Comparison of ENCODE assay signal across 9 cellular contexts in the genomic region with DNA sequence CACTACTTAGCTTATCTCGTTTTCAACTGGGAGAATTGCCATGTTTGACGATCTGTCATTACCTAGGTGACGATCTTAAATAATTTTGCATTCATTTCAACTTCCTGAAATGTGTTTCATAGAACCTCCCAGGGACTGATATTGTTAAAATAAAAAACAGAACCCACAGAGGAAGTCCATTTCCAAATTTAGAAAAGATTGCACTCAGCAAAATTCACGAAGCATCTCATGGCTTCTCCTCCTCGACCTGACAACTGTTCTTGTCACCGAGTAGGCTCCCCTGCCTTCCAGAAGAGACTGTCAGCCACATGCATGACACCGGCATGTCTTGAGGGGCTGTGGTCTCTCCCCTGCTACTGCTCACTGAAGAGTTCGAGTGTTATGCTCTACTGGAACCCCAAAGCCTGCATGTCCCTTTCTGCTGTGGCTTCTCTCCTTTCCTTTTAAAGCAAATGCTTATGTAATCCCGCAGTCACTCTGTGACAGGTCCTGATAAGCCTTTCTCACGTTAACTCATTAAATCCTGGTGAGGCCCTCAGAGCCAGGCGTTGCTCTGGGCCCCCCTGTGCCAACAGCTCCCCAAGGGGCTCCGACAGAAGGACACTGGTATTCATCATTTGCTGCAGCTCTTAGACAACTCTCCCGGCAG. TPM values are rescaled to one million over a fixed set of nuclear protein-coding genes. Genes with fewer than 3 reads are reported as not detected.
A peak's percentile ranks its signal among the peaks of the same experiment; 100 is the strongest.
DNase-seq lines count a peak whose midpoint lies in the region; ATAC-seq and TF ChIP-seq lines count a peak whose summit lies in the region.
"Had no signal": no experiment of that assay in that cellular context is flagged by ENCODE, and none has a peak within 500 bp of the region (broad histone marks: within the 10 kb centered on the region; RNA-seq: fewer than 3 reads in every experiment).

No MANE protein-coding gene starts in this region.

- no peak overlapping the region for H3K4me3 ChIP-seq in GM23248
- H3K4me3 ChIP-seq in naive thymus-derived CD4-positive, alpha-beta T cell (ENCODE audit: low read length): no peak overlapping the region
- no peak overlapping the region for H3K4me3 ChIP-seq in left lung

- in situ Hi-C loops in G401 (cut with HindIII; ENCODE audit: low sequenced_read_pairs): no loop called here
- in situ Hi-C loops in GM23248 (cut with MboI): no loop called here

- H3K27me3 Mint-ChIP-seq in T-helper 17 cell: peaks cover 55% of the 10 kb centered on the region
- peaks cover 6 to 40% (median 31%) of the 10 kb centered on the region in 5 donors for H3K27me3 Mint-ChIP-seq in naive thymus-derived CD4-positive, alpha-beta T cell

- DNase-seq in G401 (ENCODE audit: low spot score): peak; percentile 49
- no peak for DNase-seq in GM23248
- no peak for DNase-seq in T-helper 17 cell
- DNase-seq in naive thymus-derived CD4-positive, alpha-beta T cell: no peak
- no peak for DNase-seq in NCI-H510A (lab: John Stamatoyannopoulos, UW)
- no peak for DNase-seq in COR-L47 (lab: John Stamatoyannopoulos, UW)
- no peak for DNase-seq in left lung
- DNase-seq: stimulated activated CD4-positive, alpha-beta T cell treated with anti-CD3 and anti-CD28 coated beads, Interleukin-4, amount 100 ng/mL, for 24 hours had no signal

- H3K4me3 Mint-ChIP-seq in T-helper 17 cell: peak overlapping the region; percentile 67
- H3K4me3 Mint-ChIP-seq in naive thymus-derived CD4-positive, alpha-beta T cell: peak overlapping the region in 9 of 10 donors; percentile 46 to 85 (median 80)

- H3K36me3 ChIP-seq in GM23248 (ENCODE audit: low read depth) (no peaks in the 10 kb centered on the region), left lung (no peaks in the 10 kb centered on the region)
- H3K36me3 ChIP-seq in naive thymus-derived CD4-positive, alpha-beta T cell (ENCODE audit: control insufficient read depth in 2 of 3, insufficient read depth in 3 of 3, low read length in 3 of 3): no peaks in the 10 kb centered on the region

- intact Hi-C loops in naive thymus-derived CD4-positive, alpha-beta T cell (cut with micrococcal nuclease): no loop called here
- intact Hi-C loops in left lung (cut with DNase I): no loop called here

- ATAC-seq in T-helper 17 cell: peak; percentile 14
- ATAC-seq in naive thymus-derived CD4-positive, alpha-beta T cell: peak; percentile 35
- no peak for ATAC-seq in left lung
- ATAC-seq in HG02970 (IDR thresholded peaks at IDR 0.05; ENCODE audit: low FRiP score, unreplicated experiment): no peak

- H4K20me1 ChIP-seq in GM23248 (ENCODE audit: insufficient read depth): no peaks in the 10 kb centered on the region

- H3K4me2 ChIP-seq in GM23248 (ENCODE audit: unreplicated experiment): peak overlapping the region; percentile 48

- H3K4me1 Mint-ChIP-seq in T-helper 17 cell: peaks cover 10% of the 10 kb centered on the region
- H3K4me1 Mint-ChIP-seq in naive thymus-derived CD4-positive, alpha-beta T cell: peaks cover 12 to 19% (median 16%) of the 10 kb centered on the region in 7 donors

- peaks cover 3% of the 10 kb centered on the region for H3K36me3 Mint-ChIP-seq in T-helper 17 cell (ENCODE audit: low read depth)
- H3K36me3 Mint-ChIP-seq in naive thymus-derived CD4-positive, alpha-beta T cell: no peaks in the 10 kb centered on the region

- H3K27ac Mint-ChIP-seq in T-helper 17 cell: peak overlapping the region; percentile 41
- H3K27ac Mint-ChIP-seq in naive thymus-derived CD4-positive, alpha-beta T cell: peak overlapping the region in 5 of 9 donors; percentile 25 to 64 (median 52)

- H3K27ac ChIP-seq in GM23248 (no peak overlapping the region), left lung (peak overlapping the region in 1 of 2 donors; percentile 28)
- no peak overlapping the region for H3K27ac ChIP-seq in naive thymus-derived CD4-positive, alpha-beta T cell (ENCODE audit: low read depth, low read length)

- POLR2A ChIA-PET in naive thymus-derived CD4-positive, alpha-beta T cell (lab: Charles Lee): no interaction called here

- no peak overlapping the region for H3K9ac ChIP-seq in GM23248

- 17 to 20% methylated on average over 13 of the region's 13 CpGs for WGBS in GM23248 (ENCODE audit: low coverage in 1 of 2, low lambda C conversion rate in 2 of 2, missing lambda C conversion rate in 2 of 2), 2 experiments

- no peaks in the 10 kb centered on the region for H3K79me2 ChIP-seq in GM23248 (ENCODE audit: insufficient read depth)

- CTCF ChIA-PET in naive thymus-derived CD4-positive, alpha-beta T cell (lab: Charles Lee): no interaction called here

- H3F3A ChIP-seq in GM23248 (ENCODE audit: insufficient read depth): no peaks in the 10 kb centered on the region

- H2AFZ ChIP-seq in GM23248: peak overlapping the region; percentile 69

- peaks cover 0 to 3% (median 0%) of the 10 kb centered on the region in 11 donors for H3K9me3 Mint-ChIP-seq in naive thymus-derived CD4-positive, alpha-beta T cell

- H3K27me3 ChIP-seq in GM23248 (replicated peaks; ENCODE audit: insufficient read depth): no peaks in the 10 kb centered on the region
- no peaks in the 10 kb centered on the region for H3K27me3 ChIP-seq in naive thymus-derived CD4-positive, alpha-beta T cell (ENCODE audit: control insufficient read depth in 2 of 2, insufficient read depth in 2 of 2, low read length in 2 of 2)
- H3K27me3 ChIP-seq in left lung: peaks cover 0 to 33% of the 10 kb centered on the region in 2 donors

- H3K9me2 ChIP-seq in GM23248 (ENCODE audit: insufficient read depth): no peaks in the 10 kb centered on the region

- peaks cover 36% of the 10 kb centered on the region for H3K4me1 ChIP-seq in GM23248 (ENCODE audit: insufficient read depth)
- no peaks in the 10 kb centered on the region for H3K4me1 ChIP-seq in naive thymus-derived CD4-positive, alpha-beta T cell (ENCODE audit: control insufficient read depth in 2 of 2, insufficient read depth in 2 of 2, low read length in 2 of 2)
- H3K4me1 ChIP-seq in left lung: peaks cover 0 to 27% of the 10 kb centered on the region in 2 donors

- TF ChIP-seq CTCF in left lung (IDR thresholded peaks at IDR 0.05): no peak

- H3K9me3 ChIP-seq in GM23248 (ENCODE audit: low read depth) (no peaks in the 10 kb centered on the region), T-helper 17 cell (ENCODE audit: control insufficient read depth, low read length, poor library complexity, severe bottlenecking) (no peaks in the 10 kb centered on the region), left lung (no peaks in the 10 kb centered on the region)
- no peaks in the 10 kb centered on the region for H3K9me3 ChIP-seq in naive thymus-derived CD4-positive, alpha-beta T cell (ENCODE audit: control insufficient read depth in 2 of 3, low read length in 3 of 3)

RNA-seq across cellular contexts. Expression of gene ANKRD33B, which starts 26.8 kb away (rescaled TPM):
- total RNA-seq in G401 (2014; rRNA removed; shearing (Covaris generic)): 5.0 and 7.4 TPM in 2 replicates
- total RNA-seq in GM23248 (2014; rRNA removed; shearing (Covaris generic)): 1.5 and 2.4 TPM in 2 replicates
- 0.57 and 0.71 TPM in 2 replicates for polyA plus RNA-seq in GM23248 (2016; fragmentation: Nextera tagmentation; extraction: Ambion mirVana)
- 10 to 100 TPM in 1 of 2 donors, 1 to 10 TPM in 1; 5.3 to 13.9 TPM for total RNA-seq in T-helper 17 cell
- total RNA-seq in naive thymus-derived CD4-positive, alpha-beta T cell: 10 to 100 TPM in 1 of 5 experiments, 1 to 10 TPM in 2, under 1 TPM in 2; 0.30 to 10.1 (median 1.0) TPM
- polyA plus RNA-seq in naive thymus-derived CD4-positive, alpha-beta T cell: under 1 TPM in 1 of 2 donors, not detected in 1; 0.20 TPM
- total RNA-seq in left lung: 1 to 10 TPM; 1.8 to 6.3 TPM

Comparison
In these comparisons a context has a peak if more than half of its experiments do, and no peak if none do; other contexts are left out.
1. ATAC-seq: peak in T-helper 17 cell (single experiment) and naive thymus-derived CD4-positive, alpha-beta T cell (single experiment); none in left lung (single experiment) and HG02970 (single experiment).